ENCODE assay signal across 11 cellular contexts in genomic region chr1:25890249-25891034, GRCh38. TPM values are rescaled to one million over a fixed set of nuclear protein-coding genes. Genes with fewer than 3 reads are reported as not detected.
DNase-seq lines count a peak whose midpoint lies in the region; ATAC-seq and TF ChIP-seq lines count a peak whose summit lies in the region.
"Had no signal": no experiment of that assay in that cellular context is flagged by ENCODE, and none has a peak within 500 bp of the region (broad histone marks: within the 10 kb centered on the region; RNA-seq: fewer than 3 reads in every experiment).

No MANE protein-coding gene starts in this region.

- H3K36me3 ChIP-seq in mucosa of descending colon (ENCODE audit: low read depth), result no peaks in the 10 kb centered on the region

- H3K9me3 ChIP-seq in mucosa of descending colon, result no peaks in the 10 kb centered on the region

- H3K4me3 ChIP-seq in dorsolateral prefrontal cortex (no peak overlapping the region), mucosa of descending colon (no peak overlapping the region)
- H3K4me3 ChIP-seq: GM12878 had no signal

- peak overlapping the region in 47 of 59 donors; percentile 1 to 98 (median 51) for H3K27ac ChIP-seq in dorsolateral prefrontal cortex

- DNase-seq in 8988T, result peak; percentile 49
- peak; percentile 80 for DNase-seq in LHCN-M2 (ENCODE audit: low read depth)
- DNase-seq in dorsolateral prefrontal cortex, result peak in 1 of 10 donors; percentile 6
- peak; percentile 56 to 70 (median 61) for DNase-seq in mucosa of descending colon
- no peak for DNase-seq in NCI-H1436 (lab: John Stamatoyannopoulos, UW)
- DNase-seq in putamen (ENCODE audit: low spot score), result no peak
- DNase-seq: midbrain; stimulated activated CD4-positive, alpha-beta T cell treated with anti-CD3 and anti-CD28 coated beads, Interleukin-2, amount 100 ng/mL, for 48 hours had no signal

- intact Hi-C loops in dorsolateral prefrontal cortex (cut with DNase I), result loop anchor here (10.0 kb wide), 3 partner anchors 204 to 254 kb away; partner anchors contain the start of gene PDIK1L (in 1 of the 2)
- intact Hi-C loops in mucosa of descending colon (cut with DNase I, micrococcal nuclease), result no loop called here

- ATAC-seq in mucosa of descending colon (peak; percentile 86), GM18858 (IDR thresholded peaks at IDR 0.05; ENCODE audit: unreplicated experiment) (no peak), GM21447 (IDR thresholded peaks at IDR 0.05; ENCODE audit: unreplicated experiment) (no peak)
- ATAC-seq: GM12878 had no signal

- H3K27me3 ChIP-seq in dorsolateral prefrontal cortex, result no peaks in the 10 kb centered on the region

- TF ChIP-seq CTCF in dorsolateral prefrontal cortex (IDR thresholded peaks at IDR 0.05 in 54 of 56, conservative IDR thresholded peaks at IDR 0.05 in 2 of 56; ENCODE audit: low read depth in 1 of 56, partially characterized antibody in 56 of 56) (no peak), mucosa of descending colon (IDR thresholded peaks at IDR 0.05) (no peak)

- peaks cover 9% of the 10 kb centered on the region for H3K4me1 ChIP-seq in mucosa of descending colon (ENCODE audit: low read depth)

RNA-seq across cellular contexts. Expression of gene PAQR7, which starts 14.9 kb away (rescaled TPM):
- total RNA-seq in LHCN-M2 (2014; rRNA removed), result 8.5 and 9.6 TPM in 2 replicates
- 14.6 TPM for polyA plus RNA-seq in LHCN-M2 (2012)
- 10 to 100 TPM in 41 of 120 experiments, 1 to 10 TPM in 79; 5.7 to 12.6 (median 9.3) TPM for total RNA-seq in dorsolateral prefrontal cortex
- 1 to 10 TPM; 2.5 to 7.7 (median 2.7) TPM for total RNA-seq in mucosa of descending colon

RNA-seq across cellular contexts. Expression of gene STMN1, which starts 15.8 kb away (rescaled TPM):
- total RNA-seq in LHCN-M2 (2014; rRNA removed), result 253 and 288 TPM in 2 replicates
- polyA plus RNA-seq in LHCN-M2 (2012), result 548 TPM
- total RNA-seq in dorsolateral prefrontal cortex, result 1,000 to 10,000 TPM in 1 of 120 experiments, 100 to 1,000 TPM in 119; 153 to 1,009 (median 725) TPM
- total RNA-seq in mucosa of descending colon, result 100 to 1,000 TPM in 1 of 3 donors, 10 to 100 TPM in 2; 32.6 to 103 (median 52.6) TPM

RNA-seq across cellular contexts. Expression of gene AUNIP, which starts 31.2 kb away (rescaled TPM):
- total RNA-seq in LHCN-M2 (2014; rRNA removed), result 9.5 and 9.7 TPM in 2 replicates
- 2.6 TPM for polyA plus RNA-seq in LHCN-M2 (2012)
- 1 to 10 TPM in 112 of 120 experiments, under 1 TPM in 8; 0.35 to 4.7 (median 2.0) TPM for total RNA-seq in dorsolateral prefrontal cortex
- total RNA-seq in mucosa of descending colon, result 1 to 10 TPM in 1 of 3 donors, under 1 TPM in 2; 0.28 to 1.5 (median 0.35) TPM

Comparison
In these comparisons a context has a peak if more than half of its experiments do, and no peak if none do; other contexts are left out.
1. DNase-seq: peak in 8988T (single experiment), LHCN-M2 (single experiment) and mucosa of descending colon (3 of 3); none in NCI-H1436 (single experiment) and putamen (single experiment).
2. intact Hi-C loops: an anchor here in dorsolateral prefrontal cortex (10.0 kb wide); none called in mucosa of descending colon.